23 cellular contexts compared by ENCODE assay signal in genomic region chr3:52458770-52459540, GRCh38. TPM values are rescaled to one million over a fixed set of nuclear protein-coding genes. Genes with fewer than 3 reads are reported as not detected.
A peak's percentile ranks its signal among the peaks of the same experiment; 100 is the strongest.
DNase-seq lines count a peak whose midpoint lies in the region; ATAC-seq, FAIRE-seq and TF ChIP-seq lines count a peak whose summit lies in the region.
"Had no signal": no experiment of that assay in that cellular context is flagged by ENCODE, and none has a peak within 500 bp of the region (broad histone marks: within the 10 kb centered on the region; RNA-seq: fewer than 3 reads in every experiment).

No MANE protein-coding gene starts in this region.

- H2AFZ ChIP-seq in HepG2 (ENCODE audit: low read length) (no peak overlapping the region), mammary epithelial cell (ENCODE audit: low read depth, low read length) (no peak overlapping the region)

- peaks cover 30% of the 10 kb centered on the region for H3K4me1 ChIP-seq in HepG2 (ENCODE audit: insufficient read depth, low read length)
- H3K4me1 ChIP-seq in right lobe of liver = peaks cover 0 to 15% (median 3%) of the 10 kb centered on the region in 4 donors
- H3K4me1 ChIP-seq in mammary epithelial cell (ENCODE audit: insufficient read depth, low read length) = peaks cover 39% of the 10 kb centered on the region

- no peak for TF ChIP-seq POLR2A in HepG2 (IDR thresholded peaks at IDR 0.05; ENCODE audit: insufficient read depth in 1 of 2, low read depth in 2 of 2, low read length in 2 of 2)
- no peak for TF ChIP-seq POLR2A in right lobe of liver (IDR thresholded peaks at IDR 0.05)

- H3K27ac ChIP-seq in HepG2 (ENCODE audit: extremely low read length, insufficient read depth, low read length) (no peak overlapping the region), right lobe of liver (no peak overlapping the region), mammary epithelial cell (ENCODE audit: insufficient read depth, low read depth, low read length) (no peak overlapping the region)
- H3K27ac ChIP-seq: A549, sigmoid colon, suprapubic skin, uterus had no signal

- no peak overlapping the region for H3K4me2 ChIP-seq in HepG2 (ENCODE audit: low read depth, low read length)
- H3K4me2 ChIP-seq in mammary epithelial cell (ENCODE audit: insufficient read depth, low read depth, low read length) = peak overlapping the region; percentile 81
- H3K4me2 ChIP-seq: A549 had no signal

- no peak for TF ChIP-seq RAD21 in HepG2 (CRISPR knock-in tag; IDR thresholded peaks at IDR 0.05)

- TF ChIP-seq EP300 in HepG2 (IDR thresholded peaks at IDR 0.05; ENCODE audit: low read depth in 2 of 2, low read length in 2 of 2) = no peak
- no peak for TF ChIP-seq EP300 in HepG2 (CRISPR knock-in tag; IDR thresholded peaks at IDR 0.05; ENCODE audit: borderline replicate concordance)

- H4K20me1 ChIP-seq in HepG2 (ENCODE audit: insufficient read depth, low read length) (no peaks in the 10 kb centered on the region), mammary epithelial cell (ENCODE audit: insufficient read depth, low read length) (no peaks in the 10 kb centered on the region)

- no peaks in the 10 kb centered on the region for H3K9me3 ChIP-seq in HepG2 (ENCODE audit: low read length)
- H3K9me3 ChIP-seq in right lobe of liver = no peaks in the 10 kb centered on the region
- H3K9me3 ChIP-seq in mammary epithelial cell (replicated peaks; ENCODE audit: insufficient read depth, low read length) = no peaks in the 10 kb centered on the region
- H3K9me3 ChIP-seq: A549, sigmoid colon, suprapubic skin, uterus had no signal

- CTCF ChIA-PET in HepG2 (lab: Yijun Ruan, JAX; ENCODE audit: low intra/inter-chr PET ratio, low total read pairs) (no interaction called here), mammary epithelial cell (lab: Charles Lee; ENCODE audit: low non-redundant PET) (no interaction called here)

- H3K36me3 ChIP-seq in HepG2 (replicated peaks in 1 of 2; ENCODE audit: control insufficient read depth in 1 of 2, insufficient read depth in 2 of 2, low read length in 2 of 2) (peaks cover 9 to 39% of the 10 kb centered on the region in 2 experiments; a peak in 4 of 5 replicates), right lobe of liver (peaks cover 0 to 45% (median 9%) of the 10 kb centered on the region in 4 donors), mammary epithelial cell (ENCODE audit: insufficient read depth, low read length) (peaks cover 18% of the 10 kb centered on the region)
- H3K36me3 ChIP-seq: uterus had no signal

- WGBS in HepG2 (ENCODE audit: low lambda C conversion rate) = 96% methylated on average over 14 of the region's 14 CpGs
- WGBS in right lobe of liver (ENCODE audit: insufficient coverage, low coverage, low lambda C conversion rate, missing lambda C conversion rate) = 80% methylated on average over 9 of the region's 14 CpGs
- whole genome bisulfite sequencing in mammary epithelial cell (ENCODE audit: low coverage, missing lambda C conversion rate) = 74% methylated on average over 11 of the region's 14 CpGs

- H3K9ac ChIP-seq in HepG2 (ENCODE audit: insufficient read depth, low read depth, low read length) (no peak overlapping the region), mammary epithelial cell (ENCODE audit: insufficient read depth, low read length) (no peak overlapping the region)

- BruUV-seq in HepG2 (replicated peaks; lab: Mats Ljungman, UMichigan) (TSS peak; percentile 38), mammary epithelial cell (replicated peaks; lab: Mats Ljungman, UMichigan) (TSS peak; percentile 4)

- TF ChIP-seq CTCF in HepG2 (CRISPR knock-in tag; IDR thresholded peaks at IDR 0.05) = no peak
- TF ChIP-seq CTCF in right lobe of liver (IDR thresholded peaks at IDR 0.05) = no peak
- no peak for TF ChIP-seq CTCF in mammary epithelial cell (conservative IDR thresholded peaks at IDR 0.05 in 1 of 2, IDR thresholded peaks at IDR 0.05 in 1 of 2; ENCODE audit: extremely low read depth in 1 of 2, insufficient read depth in 1 of 2, low read depth in 1 of 2, low read length in 2 of 2)

- DNase-seq in HepG2 (ENCODE audit: low spot score) (no peak), right lobe of liver (no peak), mammary epithelial cell (no peak), iPS-NIHi11 (ENCODE audit: low spot score) (no peak), GM19240 (ENCODE audit: insufficient read length, low spot score) (no peak)
- DNase-seq in central memory CD4-positive, alpha-beta T cell = no peak
- DNase-seq: activated CD4-positive, alpha-beta T cell treated with anti-CD3 and anti-CD28 coated beads for 1 hour; EL; endodermal cell; NCI-H1436; NCI-H510A treated with DMSO at 0.1 percent for 48 hours; nephron progenitor cell; posterior cingulate gyrus; SHP77; sigmoid colon; SW 1271; uterus had no signal

- ATAC-seq in HepG2 (no peak), right lobe of liver (no peak)
- ATAC-seq: A549 had no signal

- in situ Hi-C loops in HepG2 (cut with HindIII; ENCODE audit: extremely low pct_ligation_motif_present, low pct_unique_long_range_greater_than_20kb) = loop anchor here (10.0 kb wide), 1 partner anchor 226 kb away; the partner anchor contains the start of genes GNL3 and PBRM1
- in situ Hi-C loops in mammary epithelial cell (cut with MboI; ENCODE audit: low sequenced_read_pairs in 2 of 2) = no loop called here

- intact Hi-C loops in HepG2 (cut with micrococcal nuclease; ENCODE audit: unreplicated experiment) (no loop called here), right lobe of liver (cut with DNase I) (no loop called here), mammary epithelial cell (cut with micrococcal nuclease) (loop anchor here (5.0 kb wide), 1 partner anchor 78 kb away; the partner anchor contains the start of gene UQCC5)

- POLR2A ChIA-PET in HepG2 (lab: Yijun Ruan, JAX) = no interaction called here

- peaks cover 23% of the 10 kb centered on the region for H3K79me2 ChIP-seq in HepG2 (ENCODE audit: insufficient read depth, low read length)
- peaks cover 68% of the 10 kb centered on the region for H3K79me2 ChIP-seq in mammary epithelial cell (ENCODE audit: insufficient read depth, low read length)

- no peak for FAIRE-seq in HepG2 (lab: Jason Lieb, UNC)
- FAIRE-seq: A549, colon had no signal

- H3K4me3 ChIP-seq in HepG2 (replicated peaks in 1 of 3; ENCODE audit: insufficient read depth in 1 of 3, low read depth in 2 of 3, low read length in 3 of 3) (no peak overlapping the region), right lobe of liver (no peak overlapping the region), mammary epithelial cell (replicated peaks in 1 of 3; ENCODE audit: insufficient read depth in 1 of 3, low read depth in 2 of 3, low read length in 3 of 3) (no peak overlapping the region)
- H3K4me3 ChIP-seq: A549, sigmoid colon, suprapubic skin, uterus had no signal

- dilution Hi-C loops in mammary epithelial cell (cut with HindIII; ENCODE audit: low sequenced_read_pairs) = no loop called here

- H3K27me3 ChIP-seq in HepG2 (ENCODE audit: control insufficient read depth in 1 of 2, insufficient read depth in 2 of 2, low read length in 2 of 2) = no peaks in the 10 kb centered on the region; a peak in 1 of 5 replicates
- no peaks in the 10 kb centered on the region for H3K27me3 ChIP-seq in right lobe of liver
- H3K27me3 ChIP-seq in mammary epithelial cell (ENCODE audit: insufficient read depth, low read length) = no peaks in the 10 kb centered on the region
- H3K27me3 ChIP-seq: sigmoid colon, suprapubic skin, uterus had no signal

RNA-seq across cellular contexts. Expression of gene NISCH, which starts 3.6 kb away (rescaled TPM):
- 15.3 and 27.0 TPM in 2 replicates for total RNA-seq in HepG2 (2016; rRNA removed; fragmentation: Illumina TruSeq; extraction: Trizol)
- 10.8 and 11.5 TPM in 2 replicates for total RNA-seq in HepG2 (2016; cell fraction: cytosol; rRNA removed; fragmentation: Illumina TruSeq; extraction: Trizol; ENCODE audit: low read depth)
- 10.9 and 25.7 TPM in 2 replicates for total RNA-seq in HepG2 (2016; cell fraction: insoluble cytoplasmic fraction; rRNA removed; fragmentation: Illumina TruSeq; extraction: Trizol)
- total RNA-seq in HepG2 (2016; cell fraction: membrane; rRNA removed; fragmentation: Illumina TruSeq; extraction: Trizol) = 11.3 and 12.4 TPM in 2 replicates
- total RNA-seq in HepG2 (2016; cell fraction: nucleus; rRNA removed; fragmentation: Illumina TruSeq; extraction: Trizol) = 36.6 and 40.4 TPM in 2 replicates
- 47.6 and 63.0 TPM in 2 replicates for polyA plus RNA-seq in HepG2 (2011; rRNA removed)
- 17.8 and 20.4 TPM in 2 replicates for polyA plus RNA-seq in HepG2 (2011; cell fraction: cytosol; rRNA removed)
- 441 and 512 TPM in 2 replicates for polyA plus RNA-seq in HepG2 (2011; cell fraction: nucleus; rRNA removed)
- 31.6 and 39.4 TPM in 2 replicates for polyA plus RNA-seq in HepG2 (2012)
- polyA plus RNA-seq in HepG2 (2016; cell fraction: cytosol; fragmentation: Illumina TruSeq; extraction: Trizol; ENCODE audit: low read depth) = 3.2 and 3.7 TPM in 2 replicates
- polyA plus RNA-seq in HepG2 (2016; cell fraction: insoluble cytoplasmic fraction; fragmentation: Illumina TruSeq; extraction: Trizol; ENCODE audit: low read depth) = 9.4 and 12.9 TPM in 2 replicates
- 6.4 and 6.7 TPM in 2 replicates for polyA plus RNA-seq in HepG2 (2016; cell fraction: membrane; fragmentation: Illumina TruSeq; extraction: Trizol; ENCODE audit: low read depth)
- 96.6 and 101 TPM in 2 replicates for polyA plus RNA-seq in HepG2 (2016; cell fraction: nucleus; fragmentation: Illumina TruSeq; extraction: Trizol; ENCODE audit: insufficient read depth, low read depth)
- 50.0 and 58.0 TPM in 2 replicates for polyA minus RNA-seq in HepG2 (2011; rRNA and poly(A)+ RNA removed; ENCODE audit: low replicate concordance)
- 15.2 and 15.4 TPM in 2 replicates for polyA minus RNA-seq in HepG2 (2011; cell fraction: cytosol; rRNA and poly(A)+ RNA removed)
- 97.0 and 102 TPM in 2 replicates for polyA minus RNA-seq in HepG2 (2011; cell fraction: nucleus; rRNA and poly(A)+ RNA removed)
- 10 to 100 TPM; 19.7 to 51.9 (median 30.6) TPM for total RNA-seq in right lobe of liver
- 100 to 1,000 TPM in 1 of 2 donors, 10 to 100 TPM in 1; 79.7 to 123 TPM for total RNA-seq in mammary epithelial cell
- polyA plus RNA-seq in mammary epithelial cell = 43.9 TPM
- polyA minus RNA-seq in mammary epithelial cell = 103 TPM

RNA-seq across cellular contexts. Expression of gene TNNC1, which starts 5.1 kb away (rescaled TPM):
- 11.8 and 18.7 TPM in 2 replicates for total RNA-seq in HepG2 (2016; rRNA removed; fragmentation: Illumina TruSeq; extraction: Trizol)
- total RNA-seq in HepG2 (2016; cell fraction: cytosol; rRNA removed; fragmentation: Illumina TruSeq; extraction: Trizol; ENCODE audit: low read depth) = 4.4 and 4.6 TPM in 2 replicates
- 13.2 and 20.1 TPM in 2 replicates for total RNA-seq in HepG2 (2016; cell fraction: insoluble cytoplasmic fraction; rRNA removed; fragmentation: Illumina TruSeq; extraction: Trizol)
- total RNA-seq in HepG2 (2016; cell fraction: membrane; rRNA removed; fragmentation: Illumina TruSeq; extraction: Trizol) = 2.5 and 5.3 TPM in 2 replicates
- total RNA-seq in HepG2 (2016; cell fraction: nucleus; rRNA removed; fragmentation: Illumina TruSeq; extraction: Trizol) = 5.4 and 5.7 TPM in 2 replicates
- polyA plus RNA-seq in HepG2 (2011; rRNA removed) = 36.4 and 39.5 TPM in 2 replicates
- 53.0 and 54.8 TPM in 2 replicates for polyA plus RNA-seq in HepG2 (2011; cell fraction: cytosol; rRNA removed)
- polyA plus RNA-seq in HepG2 (2011; cell fraction: nucleus; rRNA removed) = 14.3 and 16.8 TPM in 2 replicates
- polyA plus RNA-seq in HepG2 (2012) = 10.9 and 12.3 TPM in 2 replicates
- 3.3 and 4.0 TPM in 2 replicates for polyA plus RNA-seq in HepG2 (2016; cell fraction: cytosol; fragmentation: Illumina TruSeq; extraction: Trizol; ENCODE audit: low read depth)
- polyA plus RNA-seq in HepG2 (2016; cell fraction: insoluble cytoplasmic fraction; fragmentation: Illumina TruSeq; extraction: Trizol; ENCODE audit: low read depth) = 17.1 and 18.1 TPM in 2 replicates
- 2.7 and 3.3 TPM in 2 replicates for polyA plus RNA-seq in HepG2 (2016; cell fraction: membrane; fragmentation: Illumina TruSeq; extraction: Trizol; ENCODE audit: low read depth)
- 6.6 and 10.5 TPM in 2 replicates for polyA plus RNA-seq in HepG2 (2016; cell fraction: nucleus; fragmentation: Illumina TruSeq; extraction: Trizol; ENCODE audit: insufficient read depth, low read depth)
- polyA minus RNA-seq in HepG2 (2011; rRNA and poly(A)+ RNA removed; ENCODE audit: low replicate concordance) = 7.0 and 8.2 TPM in 2 replicates
- polyA minus RNA-seq in HepG2 (2011; cell fraction: cytosol; rRNA and poly(A)+ RNA removed) = 4.5 and 5.4 TPM in 2 replicates
- 4.5 and 4.6 TPM in 2 replicates for polyA minus RNA-seq in HepG2 (2011; cell fraction: nucleus; rRNA and poly(A)+ RNA removed)
- total RNA-seq in right lobe of liver = 10 to 100 TPM in 1 of 6 experiments, 1 to 10 TPM in 3, under 1 TPM in 2; 0.55 to 12.2 (median 1.3) TPM
- total RNA-seq in mammary epithelial cell = under 1 TPM; 0.33 to 0.85 TPM
- 0.15 TPM for polyA plus RNA-seq in mammary epithelial cell
- not detected for polyA minus RNA-seq in mammary epithelial cell
- total RNA-seq: glomerular endothelial cell had no signal

RNA-seq across cellular contexts. Expression of gene SEMA3G, which starts 14.1 kb away (rescaled TPM):
- total RNA-seq in HepG2 (2016; rRNA removed; fragmentation: Illumina TruSeq; extraction: Trizol) (2.0 and 6.1 TPM in 2 replicates), right lobe of liver (1 to 10 TPM in 2 of 6 experiments, under 1 TPM in 4; 0.60 to 2.8 (median 0.80) TPM), mammary epithelial cell (under 1 TPM; 0.45 to 0.50 TPM)
- total RNA-seq in HepG2 (2016; cell fraction: cytosol; rRNA removed; fragmentation: Illumina TruSeq; extraction: Trizol; ENCODE audit: low read depth) = 0.44 and 0.61 TPM in 2 replicates
- total RNA-seq in HepG2 (2016; cell fraction: insoluble cytoplasmic fraction; rRNA removed; fragmentation: Illumina TruSeq; extraction: Trizol) = 1.9 and 7.2 TPM in 2 replicates
- 1.0 and 1.1 TPM in 2 replicates for total RNA-seq in HepG2 (2016; cell fraction: membrane; rRNA removed; fragmentation: Illumina TruSeq; extraction: Trizol)
- 5.8 and 8.3 TPM in 2 replicates for total RNA-seq in HepG2 (2016; cell fraction: nucleus; rRNA removed; fragmentation: Illumina TruSeq; extraction: Trizol)
- polyA plus RNA-seq in HepG2 (2011; rRNA removed) (8.3 and 13.4 TPM in 2 replicates), mammary epithelial cell (0.24 TPM)
- 8.0 and 10.3 TPM in 2 replicates for polyA plus RNA-seq in HepG2 (2011; cell fraction: cytosol; rRNA removed)
- 21.7 and 30.5 TPM in 2 replicates for polyA plus RNA-seq in HepG2 (2011; cell fraction: nucleus; rRNA removed)
- 14.2 and 15.4 TPM in 2 replicates for polyA plus RNA-seq in HepG2 (2012)
- polyA plus RNA-seq in HepG2 (2016; cell fraction: cytosol; fragmentation: Illumina TruSeq; extraction: Trizol; ENCODE audit: low read depth) = 0.33 and 0.36 TPM in 2 replicates
- polyA plus RNA-seq in HepG2 (2016; cell fraction: insoluble cytoplasmic fraction; fragmentation: Illumina TruSeq; extraction: Trizol; ENCODE audit: low read depth) = 1.4 and 2.1 TPM in 2 replicates
- 0.62 and 0.71 TPM in 2 replicates for polyA plus RNA-seq in HepG2 (2016; cell fraction: membrane; fragmentation: Illumina TruSeq; extraction: Trizol; ENCODE audit: low read depth)
- polyA plus RNA-seq in HepG2 (2016; cell fraction: nucleus; fragmentation: Illumina TruSeq; extraction: Trizol; ENCODE audit: insufficient read depth, low read depth) = 8.4 and 8.8 TPM in 2 replicates
- 1.2 and 22.3 TPM in 2 replicates for polyA minus RNA-seq in HepG2 (2011; rRNA and poly(A)+ RNA removed; ENCODE audit: low replicate concordance)
- polyA minus RNA-seq in HepG2 (2011; cell fraction: cytosol; rRNA and poly(A)+ RNA removed) = 6.4 and 10.0 TPM in 2 replicates
- 11.9 and 12.6 TPM in 2 replicates for polyA minus RNA-seq in HepG2 (2011; cell fraction: nucleus; rRNA and poly(A)+ RNA removed)
- polyA minus RNA-seq in mammary epithelial cell = not detected
- polyA plus RNA-seq: BJ had no signal

RNA-seq across cellular contexts. Expression of gene STAB1, which starts 36.2 kb away (rescaled TPM):
- total RNA-seq in HepG2 (2016; rRNA removed; fragmentation: Illumina TruSeq; extraction: Trizol) (0.09 and 0.28 TPM in 2 replicates), right lobe of liver (100 to 1,000 TPM in 3 of 6 experiments, 10 to 100 TPM in 3; 60.7 to 268 (median 92.5) TPM), mammary epithelial cell (under 1 TPM in 1 of 2 donors, not detected in 1; 0.17 TPM)
- total RNA-seq in HepG2 (2016; cell fraction: cytosol; rRNA removed; fragmentation: Illumina TruSeq; extraction: Trizol; ENCODE audit: low read depth) = not detected in 2 replicates
- total RNA-seq in HepG2 (2016; cell fraction: insoluble cytoplasmic fraction; rRNA removed; fragmentation: Illumina TruSeq; extraction: Trizol) = 0.11 and 0.18 TPM in 2 replicates
- 0.31 TPM in 1 of 2 replicates, not detected in the other for total RNA-seq in HepG2 (2016; cell fraction: membrane; rRNA removed; fragmentation: Illumina TruSeq; extraction: Trizol)
- 0.13 and 0.16 TPM in 2 replicates for total RNA-seq in HepG2 (2016; cell fraction: nucleus; rRNA removed; fragmentation: Illumina TruSeq; extraction: Trizol)
- polyA plus RNA-seq in HepG2 (2011; rRNA removed) (0.34 and 0.59 TPM in 2 replicates), mammary epithelial cell (0.02 TPM)
- 0.13 and 0.16 TPM in 2 replicates for polyA plus RNA-seq in HepG2 (2011; cell fraction: cytosol; rRNA removed)
- 4.1 and 4.3 TPM in 2 replicates for polyA plus RNA-seq in HepG2 (2011; cell fraction: nucleus; rRNA removed)
- 0.23 and 0.24 TPM in 2 replicates for polyA plus RNA-seq in HepG2 (2012)
- polyA plus RNA-seq in HepG2 (2016; cell fraction: cytosol; fragmentation: Illumina TruSeq; extraction: Trizol; ENCODE audit: low read depth) = 0.02 and 0.14 TPM in 2 replicates
- 0.10 TPM in 1 of 2 replicates, not detected in the other for polyA plus RNA-seq in HepG2 (2016; cell fraction: insoluble cytoplasmic fraction; fragmentation: Illumina TruSeq; extraction: Trizol; ENCODE audit: low read depth)
- not detected in 2 replicates for polyA plus RNA-seq in HepG2 (2016; cell fraction: membrane; fragmentation: Illumina TruSeq; extraction: Trizol; ENCODE audit: low read depth)
- 0.30 TPM in 1 of 2 replicates, not detected in the other for polyA plus RNA-seq in HepG2 (2016; cell fraction: nucleus; fragmentation: Illumina TruSeq; extraction: Trizol; ENCODE audit: insufficient read depth, low read depth)
- 0.26 and 1.0 TPM in 2 replicates for polyA minus RNA-seq in HepG2 (2011; rRNA and poly(A)+ RNA removed; ENCODE audit: low replicate concordance)
- 0.30 TPM in 1 of 2 replicates, not detected in the other for polyA minus RNA-seq in HepG2 (2011; cell fraction: cytosol; rRNA and poly(A)+ RNA removed)
- polyA minus RNA-seq in HepG2 (2011; cell fraction: nucleus; rRNA and poly(A)+ RNA removed) = 0.50 and 0.90 TPM in 2 replicates
- not detected for polyA minus RNA-seq in mammary epithelial cell
- total RNA-seq: activated CD8-positive, alpha-beta memory T cell treated with anti-CD3 and anti-CD28 coated beads for 36 hours had no signal
- polyA plus RNA-seq: A549 had no signal

RNA-seq across cellular contexts. Expression of gene PHF7, which starts 48.5 kb away (rescaled TPM):
- total RNA-seq in HepG2 (2016; rRNA removed; fragmentation: Illumina TruSeq; extraction: Trizol) (4.5 and 5.2 TPM in 2 replicates), right lobe of liver (1 to 10 TPM; 2.6 to 4.8 (median 4.0) TPM), mammary epithelial cell (10 to 100 TPM in 1 of 2 donors, 1 to 10 TPM in 1; 8.5 to 12.8 TPM)
- total RNA-seq in HepG2 (2016; cell fraction: cytosol; rRNA removed; fragmentation: Illumina TruSeq; extraction: Trizol; ENCODE audit: low read depth) = 6.6 and 9.4 TPM in 2 replicates
- 4.7 TPM in 2 replicates for total RNA-seq in HepG2 (2016; cell fraction: insoluble cytoplasmic fraction; rRNA removed; fragmentation: Illumina TruSeq; extraction: Trizol)
- total RNA-seq in HepG2 (2016; cell fraction: membrane; rRNA removed; fragmentation: Illumina TruSeq; extraction: Trizol) = 8.8 and 9.5 TPM in 2 replicates
- total RNA-seq in HepG2 (2016; cell fraction: nucleus; rRNA removed; fragmentation: Illumina TruSeq; extraction: Trizol) = 5.2 and 5.7 TPM in 2 replicates
- polyA plus RNA-seq in HepG2 (2011; rRNA removed) (8.8 and 12.6 TPM in 2 replicates), mammary epithelial cell (6.7 TPM)
- polyA plus RNA-seq in HepG2 (2011; cell fraction: cytosol; rRNA removed) = 5.8 and 6.9 TPM in 2 replicates
- polyA plus RNA-seq in HepG2 (2011; cell fraction: nucleus; rRNA removed) = 20.4 and 21.4 TPM in 2 replicates
- polyA plus RNA-seq in HepG2 (2012) = 6.3 and 8.7 TPM in 2 replicates
- polyA plus RNA-seq in HepG2 (2016; cell fraction: cytosol; fragmentation: Illumina TruSeq; extraction: Trizol; ENCODE audit: low read depth) = 4.0 and 5.7 TPM in 2 replicates
- polyA plus RNA-seq in HepG2 (2016; cell fraction: insoluble cytoplasmic fraction; fragmentation: Illumina TruSeq; extraction: Trizol; ENCODE audit: low read depth) = 4.4 and 4.9 TPM in 2 replicates
- polyA plus RNA-seq in HepG2 (2016; cell fraction: membrane; fragmentation: Illumina TruSeq; extraction: Trizol; ENCODE audit: low read depth) = 5.7 and 8.0 TPM in 2 replicates
- polyA plus RNA-seq in HepG2 (2016; cell fraction: nucleus; fragmentation: Illumina TruSeq; extraction: Trizol; ENCODE audit: insufficient read depth, low read depth) = 11.1 and 11.4 TPM in 2 replicates
- polyA minus RNA-seq in HepG2 (2011; rRNA and poly(A)+ RNA removed; ENCODE audit: low replicate concordance) = 6.1 and 6.8 TPM in 2 replicates
- 3.0 and 4.6 TPM in 2 replicates for polyA minus RNA-seq in HepG2 (2011; cell fraction: cytosol; rRNA and poly(A)+ RNA removed)
- 17.4 and 17.6 TPM in 2 replicates for polyA minus RNA-seq in HepG2 (2011; cell fraction: nucleus; rRNA and poly(A)+ RNA removed)
- 8.1 TPM for polyA minus RNA-seq in mammary epithelial cell
